ENCODE assay signal across 1 cellular context in genomic region chr6:114997813-114998292, GRCh38.
TF ChIP-seq lines count a peak whose summit lies in the region.

No MANE protein-coding gene starts in this region.

TF ChIP-seq in GM12878, 131 proteins besides CTCF, POLR2A, EP300 and RAD21 (continued from another document and continues in another):
- peak; percentile 54; the same call in 1 of the 2 replicates for TF ChIP-seq NFIC (IDR thresholded peaks at IDR 0.05; ENCODE audit: low read depth, low read length)
- 0 out of 2 replicates have a peak, but pooled peaks have one; percentile 31 for TF ChIP-seq ATF7 (IDR thresholded peaks at IDR 0.05; ENCODE audit: low read depth)
- no peak for TF ChIP-seq BHLHE40 (IDR thresholded peaks at IDR 0.05; ENCODE audit: borderline replicate concordance in 1 of 2, low read depth in 2 of 2, low read length in 1 of 2)
- TF ChIP-seq NFXL1 (IDR thresholded peaks at IDR 0.05; ENCODE audit: borderline replicate concordance) = no peak
- no peak for TF ChIP-seq SREBF1 (IDR thresholded peaks at IDR 0.05; ENCODE audit: low read length)
- no peak for TF ChIP-seq ZNF687 (IDR thresholded peaks at IDR 0.05)
- TF ChIP-seq PRDM15 (CRISPR knock-in tag; IDR thresholded peaks at IDR 0.05) = no peak
- TF ChIP-seq TCF3 (IDR thresholded peaks at IDR 0.05; ENCODE audit: borderline replicate concordance, insufficient read depth, low read depth, low read length) = no peak
- no peak for TF ChIP-seq ASH2L (IDR thresholded peaks at IDR 0.05; ENCODE audit: borderline replicate concordance, low read depth)
- no peak for TF ChIP-seq USF1 (IDR thresholded peaks at IDR 0.05; ENCODE audit: borderline replicate concordance, extremely low read length, insufficient read depth, low read depth, low read length)
- TF ChIP-seq SUPT20H (IDR thresholded peaks at IDR 0.05; ENCODE audit: borderline replicate concordance, control insufficient read depth, low read depth, low read length) = no peak
- TF ChIP-seq SUZ12 (IDR thresholded peaks at IDR 0.05; ENCODE audit: unreplicated experiment) = no peak
- TF ChIP-seq ZSCAN29 (IDR thresholded peaks at IDR 0.05) = no peak
- no peak for TF ChIP-seq CBFB (IDR thresholded peaks at IDR 0.05; ENCODE audit: low read depth)
- TF ChIP-seq ZNF274 (IDR thresholded peaks at IDR 0.05; ENCODE audit: insufficient read depth, insufficient read length) = no peak
- TF ChIP-seq NR2C2 (IDR thresholded peaks at IDR 0.05; ENCODE audit: borderline replicate concordance, control insufficient read depth, insufficient read length, low read depth) = no peak
- TF ChIP-seq RAD51 (IDR thresholded peaks at IDR 0.05) = no peak
- TF ChIP-seq SP1 (IDR thresholded peaks at IDR 0.05; ENCODE audit: low read depth, low read length) = no peak
- TF ChIP-seq SMC3 (IDR thresholded peaks at IDR 0.05; ENCODE audit: borderline replicate concordance, low read length) = no peak
- peak; percentile 62 for TF ChIP-seq IKZF1 (conservative IDR thresholded peaks at IDR 0.05)
- no peak for TF ChIP-seq CHD2 (IDR thresholded peaks at IDR 0.05; ENCODE audit: borderline replicate concordance, low read depth, low read length)
- no peak for TF ChIP-seq ZNF207 (IDR thresholded peaks at IDR 0.05; ENCODE audit: borderline replicate concordance)
- TF ChIP-seq RUNX3 (IDR thresholded peaks at IDR 0.05; ENCODE audit: low read length) = peak; percentile 52
- TF ChIP-seq RBBP5 (conservative IDR thresholded peaks at IDR 0.05) = no peak
- TF ChIP-seq HDAC2 (IDR thresholded peaks at IDR 0.05) = no peak
- TF ChIP-seq NFYA (IDR thresholded peaks at IDR 0.05; ENCODE audit: borderline replicate concordance, low read depth, low read length) = no peak
- TF ChIP-seq CBX5 (IDR thresholded peaks at IDR 0.05; ENCODE audit: low read depth) = no peak
- no peak for TF ChIP-seq WRNIP1 (IDR thresholded peaks at IDR 0.05; ENCODE audit: borderline replicate concordance, low read depth, low read length)
- TF ChIP-seq NR2F1 (conservative IDR thresholded peaks at IDR 0.05) = no peak
- no peak for TF ChIP-seq SIX5 (IDR thresholded peaks at IDR 0.05; ENCODE audit: low read depth, low read length, severe bottlenecking)
- TF ChIP-seq USF2 (IDR thresholded peaks at IDR 0.05; ENCODE audit: borderline replicate concordance, low read depth, low read length) = no peak
- no peak for TF ChIP-seq SMAD1 (IDR thresholded peaks at IDR 0.05; ENCODE audit: low read depth, partially characterized antibody)
- no peak for TF ChIP-seq GABPA (IDR thresholded peaks at IDR 0.05; ENCODE audit: low read depth)
- no peak for TF ChIP-seq TBL1XR1 (IDR thresholded peaks at IDR 0.05; ENCODE audit: low read depth, low read length)
- no peak for TF ChIP-seq SRF (IDR thresholded peaks at IDR 0.05; ENCODE audit: low read depth in 2 of 2, low read length in 2 of 2)
- TF ChIP-seq IRF4 (IDR thresholded peaks at IDR 0.05; ENCODE audit: low read depth, low read length) = peak; percentile 67; the same call in 1 of the 2 replicates
- TF ChIP-seq PKNOX1 (IDR thresholded peaks at IDR 0.05) = no peak
- TF ChIP-seq FOXM1 (IDR thresholded peaks at IDR 0.05; ENCODE audit: low read depth, low read length) = no peak
- TF ChIP-seq MTA2 (IDR thresholded peaks at IDR 0.05; ENCODE audit: low read depth) = peak; percentile 49; the same call in 1 of the 2 replicates
- no peak for TF ChIP-seq ZZZ3 (IDR thresholded peaks at IDR 0.05; ENCODE audit: control insufficient read depth, insufficient read length, low read depth)
- TF ChIP-seq SMARCA5 (IDR thresholded peaks at IDR 0.05) = no peak
- no peak for TF ChIP-seq CEBPB (IDR thresholded peaks at IDR 0.05; ENCODE audit: borderline replicate concordance in 1 of 2, low read depth in 2 of 2, low read length in 2 of 2)
- no peak for TF ChIP-seq HSF1 (IDR thresholded peaks at IDR 0.05; ENCODE audit: low read depth, low read length)
- no peak for TF ChIP-seq SIN3A (IDR thresholded peaks at IDR 0.05; ENCODE audit: low read depth, low read length)
- no peak for TF ChIP-seq MYC (IDR thresholded peaks at IDR 0.05; ENCODE audit: insufficient read depth, insufficient read length, insufficient replicate concordance, low read length, severe bottlenecking)
- no peak for TF ChIP-seq RCOR1 (conservative IDR thresholded peaks at IDR 0.05; ENCODE audit: low read depth, low read length)
- TF ChIP-seq YY1 (IDR thresholded peaks at IDR 0.05; ENCODE audit: low read depth, low read length) = no peak
- no peak for TF ChIP-seq ZBTB4 (CRISPR knock-in tag; IDR thresholded peaks at IDR 0.05)
- no peak for TF ChIP-seq MEF2B (IDR thresholded peaks at IDR 0.05; ENCODE audit: partially characterized antibody, poor library complexity, severe bottlenecking)
- TF ChIP-seq CREM (IDR thresholded peaks at IDR 0.05; ENCODE audit: low read depth) = no peak
- no peak for TF ChIP-seq RFX5 (IDR thresholded peaks at IDR 0.05; ENCODE audit: low read depth, low read length)
- TF ChIP-seq E2F4 (IDR thresholded peaks at IDR 0.05; ENCODE audit: low read depth, low read length) = no peak
